Comparison of ENCODE assay signal across 37 cellular contexts in the genomic region with DNA sequence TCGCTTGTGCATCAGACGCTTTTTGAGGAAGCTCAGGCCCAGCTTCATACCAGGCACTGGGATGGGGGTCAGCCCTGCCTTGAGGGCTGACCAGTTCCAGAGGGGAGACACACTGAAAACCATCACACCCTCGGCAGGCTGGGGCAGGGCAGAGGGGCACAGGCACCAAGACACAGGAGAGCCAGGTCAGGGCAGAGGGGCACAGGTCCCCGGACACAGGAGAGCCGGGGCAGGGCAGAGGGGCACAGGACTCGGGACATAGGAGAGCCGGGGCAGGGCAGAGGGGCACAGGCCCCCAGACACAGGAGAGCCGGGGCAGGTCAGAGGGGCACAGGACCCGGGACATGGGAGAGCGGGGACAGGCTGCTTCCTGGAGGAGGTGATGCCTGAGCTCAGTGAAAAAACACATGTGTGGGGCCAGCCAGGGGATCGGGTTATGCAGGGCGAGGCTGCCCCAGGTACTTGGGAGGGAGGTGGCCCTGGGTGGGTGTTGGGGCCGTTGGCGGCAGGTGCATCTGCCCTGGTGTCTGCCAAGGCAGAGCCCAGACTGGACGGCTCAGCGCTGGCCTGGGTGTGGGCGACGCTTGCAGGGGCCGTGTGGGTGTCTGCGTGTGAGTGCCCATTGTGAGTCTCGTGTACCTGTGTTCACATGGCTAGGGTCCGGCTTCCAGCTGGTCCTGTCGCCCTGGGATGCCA. TPM values are rescaled to one million over a fixed set of nuclear protein-coding genes. Genes with fewer than 3 reads are reported as not detected.
"Had no signal": no experiment of that assay in that cellular context is flagged by ENCODE, and none has a peak within 500 bp of the region (broad histone marks: within the 10 kb centered on the region; RNA-seq: fewer than 3 reads in every experiment).

No MANE protein-coding gene starts in this region.

- H3K27ac ChIP-seq: ascending aorta, cardiac muscle cell, gastroesophageal sphincter, parathyroid adenoma, right lobe of liver, thyroid gland had no signal

- H3K9ac ChIP-seq: parathyroid adenoma had no signal

- H2AFZ ChIP-seq: parathyroid adenoma had no signal

- H3K36me3 ChIP-seq: ascending aorta, cardiac muscle cell, gastroesophageal sphincter, right lobe of liver, thyroid gland, upper lobe of right lung had no signal

- H3K9me3 ChIP-seq: ascending aorta, gastroesophageal sphincter, right lobe of liver, thyroid gland, upper lobe of right lung had no signal

- H3K27me3 ChIP-seq: ascending aorta, cardiac muscle cell, right lobe of liver, thyroid gland, upper lobe of right lung had no signal

- H3K4me1 ChIP-seq: parathyroid adenoma had no signal

- DNase-seq: activated CD4-positive, alpha-beta memory T cell treated with anti-CD3 and anti-CD28 coated beads for 36 hours; activated CD4-positive, alpha-beta T cell treated with anti-CD3 and anti-CD28 coated beads, Interleukin-2, amount 10 ng/mL, durations not matched to agents 24 days and 14 days; activated CD4-positive, CD25-positive, alpha-beta regulatory T cell treated with anti-CD3 and anti-CD28 coated beads, Interleukin-2, amount 50 U/mL, for 72 hours; activated CD8-positive, alpha-beta memory T cell treated with anti-CD3 and anti-CD28 coated beads, Interleukin-2, amount 50 U/mL, for 4 hours; activated gamma-delta T cell; activated naive CD4-positive, alpha-beta T cell treated with anti-CD3 and anti-CD28 coated beads, Interleukin-2, amount 10 ng/mL, durations not matched to agents 7 days and 5 days; activated naive CD8-positive, alpha-beta T cell treated with anti-CD3 and anti-CD28 coated beads, Interleukin-2, amount 10 ng/mL, durations not matched to agents 7 days and 5 days; activated T-cell treated with anti-CD3 and anti-CD28 coated beads, Interleukin-2, amount 50 U/mL, for 1 hour; head of caudate nucleus; hypothalamus; immature natural killer cell; nucleus accumbens; stimulated activated CD4-positive, alpha-beta T cell treated with anti-CD3 and anti-CD28 coated beads, Interleukin-12 subunit alpha, Interleukin-12 subunit beta, amount 100 ng/mL, for 4 hours; stimulated activated CD4-positive, alpha-beta T cell treated with anti-CD3 and anti-CD28 coated beads, Interleukin-4, amount 100 ng/mL, for 1 hour; stimulated activated naive CD8-positive, alpha-beta T cell treated with anti-CD3 and anti-CD28 coated beads, Interleukin-15, Interleukin-2, amounts not matched to agents 100 U/mL and 50 U/mL, for 24 hours; SW 1271; T-helper 9 cell; thyroid gland; upper lobe of right lung had no signal

- ATAC-seq: gastroesophageal sphincter; stimulated activated naive CD8-positive, alpha-beta T cell treated with anti-CD3 and anti-CD28 coated beads, Interleukin-15, Interleukin-2, amounts not matched to agents 100 U/mL and 50 U/mL, for 24 hours; upper lobe of right lung had no signal

- H3K4me3 ChIP-seq: ascending aorta, cardiac muscle cell, coronary artery, gastroesophageal sphincter, right lobe of liver, thyroid gland, upper lobe of right lung had no signal

RNA-seq across cellular contexts. Expression of a gene that starts 30.8 kb away (rescaled TPM):
- total RNA-seq: activated CD4-positive, alpha-beta memory T cell treated with anti-CD3 and anti-CD28 coated beads for 36 hours; activated CD4-positive, alpha-beta T cell treated with anti-CD3 and anti-CD28 coated beads, Interleukin-2, amount 10 ng/mL, durations not matched to agents 24 days and 14 days; activated CD8-positive, alpha-beta memory T cell treated with anti-CD3 and anti-CD28 coated beads for 36 hours; activated naive CD8-positive, alpha-beta T cell treated with anti-CD3 and anti-CD28 coated beads, Interleukin-2, amount 10 ng/mL, durations not matched to agents 7 days and 5 days; ascending aorta; cardiac muscle cell; cerebellum; endothelial cell of umbilical vein; fibroblast of lung; fibroblast of villous mesenchyme; gastroesophageal sphincter; kidney epithelial cell; left lobe of liver; lung microvascular endothelial cell; mucosa of gallbladder; pulmonary artery endothelial cell; right lobe of liver; subcutaneous adipose tissue; thyroid gland; upper lobe of right lung had no signal
- polyA plus RNA-seq: cardiac muscle cell, endothelial cell of umbilical vein, esophagus, fibroblast of lung, immature natural killer cell had no signal

RNA-seq across cellular contexts. Expression of a gene that starts 40.5 kb away (rescaled TPM):
- total RNA-seq: activated CD4-positive, alpha-beta T cell treated with anti-CD3 and anti-CD28 coated beads, Interleukin-2, amount 10 ng/mL, durations not matched to agents 24 days and 14 days; endothelial cell of umbilical vein; pulmonary artery endothelial cell had no signal
- polyA plus RNA-seq: endothelial cell of umbilical vein, immature natural killer cell had no signal
